8 cellular contexts compared by ENCODE assay signal in genomic region chr3:15426579-15427118, GRCh38. TPM values are rescaled to one million over a fixed set of nuclear protein-coding genes. Genes with fewer than 3 reads are reported as not detected.
A peak's percentile ranks its signal among the peaks of the same experiment; 100 is the strongest.
DNase-seq lines count a peak whose midpoint lies in the region; ATAC-seq and TF ChIP-seq lines count a peak whose summit lies in the region.

No MANE protein-coding gene starts in this region.

- peak overlapping the region; percentile 73 for H3K4ac ChIP-seq in mesendoderm (ENCODE audit: low read depth, low read length)

- H2BK5ac ChIP-seq in mesendoderm (ENCODE audit: low read length): peak overlapping the region; percentile 69

- H3K27me3 ChIP-seq in heart right ventricle (no peaks in the 10 kb centered on the region), brain microvascular endothelial cell (replicated peaks) (no peaks in the 10 kb centered on the region), mesendoderm (ENCODE audit: insufficient read depth, low read length, poor library complexity) (no peaks in the 10 kb centered on the region)

- no peak overlapping the region for H2BK120ac ChIP-seq in mesendoderm (ENCODE audit: low read depth, low read length)

- H3K79me2 ChIP-seq in mesendoderm (ENCODE audit: control insufficient read depth, insufficient read depth, low read length): peaks cover 26% of the 10 kb centered on the region

- no peaks in the 10 kb centered on the region for H3K9me3 ChIP-seq in heart right ventricle

- H3K4me2 ChIP-seq in mesendoderm (ENCODE audit: low read length): peak overlapping the region; percentile 90

- H2AK5ac ChIP-seq in mesendoderm (ENCODE audit: low read length): peak overlapping the region; percentile 38

- peaks cover 27% of the 10 kb centered on the region for H3K79me1 ChIP-seq in mesendoderm (ENCODE audit: low read length)

- H3K27ac ChIP-seq in heart right ventricle (peak overlapping the region in 8 of 10 donors; percentile 66 to 96 (median 88)), brain microvascular endothelial cell (peak overlapping the region; percentile 61), mesendoderm (ENCODE audit: low read depth, low read length) (no peak overlapping the region), urinary bladder (ENCODE audit: low read depth) (no peak overlapping the region)

- H3K4me1 ChIP-seq in heart right ventricle (peaks cover 5 to 58% (median 39%) of the 10 kb centered on the region in 9 donors), mesendoderm (ENCODE audit: control insufficient read depth, low read depth, low read length) (peaks cover 4% of the 10 kb centered on the region), urinary bladder (ENCODE audit: insufficient read depth) (no peaks in the 10 kb centered on the region)

- H3K18ac ChIP-seq in mesendoderm (ENCODE audit: low read length): peak overlapping the region; percentile 81

- TF ChIP-seq CTCF in heart right ventricle (IDR thresholded peaks at IDR 0.05): no peak
- no peak for TF ChIP-seq CTCF in brain microvascular endothelial cell (IDR thresholded peaks at IDR 0.05; ENCODE audit: low read depth, low read length, missing control alignments)

- H4K5ac ChIP-seq in mesendoderm (ENCODE audit: low read length): no peak overlapping the region

- peak overlapping the region; percentile 95 for H3K9ac ChIP-seq in mesendoderm (ENCODE audit: low read length)

- in situ Hi-C loops in brain microvascular endothelial cell (cut with HindIII; ENCODE audit: low pct_ligation_motif_present, low sequenced_read_pairs): no loop called here

- peak overlapping the region; percentile 98 for H3K56ac ChIP-seq in mesendoderm (ENCODE audit: low read length)

- peak overlapping the region; percentile 66 for H4K8ac ChIP-seq in mesendoderm (ENCODE audit: low read depth, low read length)

- DNase-seq in heart right ventricle: no peak
- no peak for DNase-seq in Right ventricle myocardium inferior (ENCODE audit: missing footprints)
- DNase-seq in brain microvascular endothelial cell: no peak
- no peak for DNase-seq in mesendoderm
- no peak for DNase-seq in stimulated activated naive CD4-positive, alpha-beta T cell treated with Interleukin-2 at 50 U/mL for 16 hours (lab: John Stamatoyannopoulos, UW)
- DNase-seq in C1 segment of cervical spinal cord (lab: John Stamatoyannopoulos, UW): no peak

- H3K4me3 ChIP-seq in heart right ventricle (peak overlapping the region; percentile 75 to 100 (median 90)), brain microvascular endothelial cell (ENCODE audit: low read depth, low read length) (peak overlapping the region; percentile 83), mesendoderm (ENCODE audit: low read length) (peak overlapping the region; percentile 96), urinary bladder (ENCODE audit: low read depth, low read length) (peak overlapping the region; percentile 94)

- intact Hi-C loops in heart right ventricle (cut with DNase I): loop anchor here in 6 of 10 donors (5.0 kb wide), 3 partner anchors 116 to 136 kb away; no protein-coding TSS in a partner anchor
- intact Hi-C loops in Right ventricle myocardium inferior (cut with DNase I): loop anchor here (2.0 kb wide), 1 partner anchor 130 kb away; no protein-coding TSS in a partner anchor

- ATAC-seq in heart right ventricle: no peak
- ATAC-seq in Right ventricle myocardium inferior: no peak
- no peak for ATAC-seq in HG03175 (IDR thresholded peaks at IDR 0.05; ENCODE audit: unreplicated experiment)

- WGBS in heart right ventricle, 2 donors: 42 to 47% methylated on average over 16 of the region's 16 CpGs
- no CpG with 5 or more reads among the region's 16 CpGs for WGBS in mesendoderm (ENCODE audit: extremely low coverage, insufficient coverage, low lambda C conversion rate)
- WGBS in urinary bladder: 41% methylated on average over 16 of the region's 16 CpGs

- H2BK15ac ChIP-seq in mesendoderm (replicated peaks; ENCODE audit: low read depth): no peak overlapping the region

- H3K36me3 ChIP-seq in heart right ventricle (peaks cover 0 to 58% (median 24%) of the 10 kb centered on the region in 9 donors), brain microvascular endothelial cell (replicated peaks) (peaks cover 20% of the 10 kb centered on the region), mesendoderm (ENCODE audit: control insufficient read depth, insufficient read depth, low read length) (peaks cover 5% of the 10 kb centered on the region), urinary bladder (ENCODE audit: insufficient read depth) (peaks cover 4% of the 10 kb centered on the region)

- H3K23ac ChIP-seq in mesendoderm (ENCODE audit: low read length): peak overlapping the region; percentile 81

RNA-seq across cellular contexts. Expression of gene METTL6, which starts 0.7 kb away (rescaled TPM):
- 10 to 100 TPM in 2 of 10 donors, 1 to 10 TPM in 8; 7.1 to 11.3 (median 9.4) TPM for total RNA-seq in heart right ventricle
- 10 to 100 TPM in 1 of 2 donors, 1 to 10 TPM in 1; 3.8 to 11.0 TPM for polyA plus RNA-seq in heart right ventricle
- total RNA-seq in Right ventricle myocardium inferior: 6.8 TPM
- polyA plus RNA-seq in mesendoderm (2013, experiment 1 of 2): 19.8 TPM
- polyA plus RNA-seq in mesendoderm (2013, experiment 2 of 2): 20.5 TPM
- 37.1 TPM for total RNA-seq in urinary bladder
- polyA plus RNA-seq in urinary bladder: 11.1 TPM

RNA-seq across cellular contexts. Expression of gene EAF1, which starts 0.7 kb away (rescaled TPM):
- total RNA-seq in heart right ventricle (10 to 100 TPM in 2 of 10 donors, 1 to 10 TPM in 8; 7.0 to 12.4 (median 8.5) TPM), Right ventricle myocardium inferior (6.7 TPM), urinary bladder (10.9 TPM)
- polyA plus RNA-seq in heart right ventricle (1 to 10 TPM; 2.3 to 4.3 TPM), urinary bladder (10.6 TPM)
- polyA plus RNA-seq in mesendoderm (2013, experiment 1 of 2): 21.1 TPM
- polyA plus RNA-seq in mesendoderm (2013, experiment 2 of 2): 20.6 TPM

Comparison
In these comparisons a context has a peak if more than half of its experiments do, and no peak if none do; other contexts are left out.
1. H3K27ac ChIP-seq: peak in heart right ventricle (8 of 10) and brain microvascular endothelial cell (single experiment); none in mesendoderm (single experiment) and urinary bladder (single experiment).
2. Peak in every context shown above with its lines, with median percentiles within 50 percentile points of each other: H3K4me3 ChIP-seq.